In the genomic region with DNA sequence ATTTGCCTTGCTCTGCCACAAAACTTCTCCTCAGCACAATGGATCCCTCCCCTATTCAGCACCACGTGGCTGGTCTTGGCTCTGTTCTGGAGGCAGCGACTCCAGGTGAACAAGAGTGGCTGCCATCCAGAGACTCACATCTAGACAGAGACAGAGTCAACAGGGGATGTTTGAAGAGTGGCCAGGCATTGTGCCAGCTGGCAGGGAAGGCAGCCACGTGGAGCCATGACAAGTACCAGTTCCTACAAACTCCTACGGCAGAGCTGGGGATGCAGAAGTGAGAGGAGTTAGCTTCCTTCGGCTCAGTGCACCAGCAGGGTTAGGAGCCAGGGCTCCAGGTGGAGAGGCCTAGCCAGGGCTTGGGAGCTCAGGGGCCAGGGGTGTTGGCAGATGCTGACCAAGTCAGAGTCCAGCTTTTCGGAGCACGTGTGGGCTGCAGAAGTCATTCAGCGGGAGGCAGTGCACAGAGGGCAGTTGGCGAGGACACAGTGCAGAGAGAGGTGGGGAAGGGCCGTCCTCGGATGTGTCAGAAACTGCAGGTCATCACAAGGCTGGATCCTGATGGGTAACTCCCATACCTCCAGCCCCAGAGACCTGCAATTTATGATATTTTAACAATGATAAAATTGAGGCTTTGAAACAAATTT, we compare ENCODE assay signal across 13 cellular contexts.
DNase-seq lines count a peak whose midpoint lies in the region; ATAC-seq and TF ChIP-seq lines count a peak whose summit lies in the region.
"Had no signal": no experiment of that assay in that cellular context is flagged by ENCODE, and none has a peak within 500 bp of the region (broad histone marks: within the 10 kb centered on the region; RNA-seq: fewer than 3 reads in every experiment).

No MANE protein-coding gene starts in this region.

- H3K9me2 ChIP-seq in GM23338 (ENCODE audit: insufficient read depth) = no peaks in the 10 kb centered on the region; the same call in 1 of the 2 replicates

- peaks cover 3% of the 10 kb centered on the region; the same call in 1 of the 3 replicates for H3K9me3 Mint-ChIP-seq in GM23338
- no peaks in the 10 kb centered on the region for H3K9me3 Mint-ChIP-seq in activated T-helper 17 cell treated with anti-CD3 and anti-CD28 coated beads, Interleukin-2, amount 50 U/mL, for 72 hours

- H3K4me1 Mint-ChIP-seq in GM23338 = peaks cover 8% of the 10 kb centered on the region
- peaks cover 4% of the 10 kb centered on the region for H3K4me1 Mint-ChIP-seq in activated T-helper 17 cell treated with anti-CD3 and anti-CD28 coated beads, Interleukin-2, amount 50 U/mL, for 72 hours

- ATAC-seq in lung (ENCODE audit: insufficient read depth, low FRiP score) (peak; percentile 78), GM23338 (no peak), GM18517 (IDR thresholded peaks at IDR 0.05; ENCODE audit: unreplicated experiment) (no peak)
- no peak for ATAC-seq in activated T-helper 17 cell treated with anti-CD3 and anti-CD28 coated beads, Interleukin-2, amount 50 U/mL, for 72 hours (replicated peaks)

- WGBS in lung, 2 donors = 40 to 54% methylated on average over 11 of the region's 11 CpGs

- no peak for TF ChIP-seq CTCF in C4-2B (conservative IDR thresholded peaks at IDR 0.05)
- no peak for TF ChIP-seq CTCF in cardiac fibroblast (IDR thresholded peaks at IDR 0.05; ENCODE audit: low read depth, low read length)
- no peak for TF ChIP-seq CTCF in lung (IDR thresholded peaks at IDR 0.05; ENCODE audit: control extremely low read depth, extremely low read depth)
- TF ChIP-seq CTCF in GM23338 (conservative IDR thresholded peaks at IDR 0.05; ENCODE audit: low read depth in 2 of 2) = no peak
- no peak for TF ChIP-seq CTCF in GM13976 (IDR thresholded peaks at IDR 0.05; ENCODE audit: borderline replicate concordance, control extremely low read depth, extremely low read depth, insufficient read depth, missing control alignments)

- H3K9me3 ChIP-seq in lung (ENCODE audit: control insufficient read depth in 2 of 2, insufficient read depth in 1 of 2, low read length in 1 of 2) = no peaks in the 10 kb centered on the region
- H3K9me3 ChIP-seq: Caco-2 had no signal

- no peak overlapping the region for H2AFZ ChIP-seq in GM23338

- DNase-seq in NCI-H1105 treated with DMSO at 0.1 percent for 48 hours (lab: John Stamatoyannopoulos, UW) (peak; percentile 100), cardiac fibroblast (ENCODE audit: low read depth in 2 of 2) (peak; percentile 31 to 51), lung (ENCODE audit: low spot score) (peak; percentile 92), GM23338 (ENCODE audit: low spot score) (no peak), GM13976 (ENCODE audit: low spot score) (no peak)
- DNase-seq: Caco-2, erythroblast, HCEC 1CT, NCI-H526 had no signal

- H3K4me3 Mint-ChIP-seq in GM23338 = no peak overlapping the region
- H3K4me3 Mint-ChIP-seq in activated T-helper 17 cell treated with anti-CD3 and anti-CD28 coated beads, Interleukin-2, amount 50 U/mL, for 72 hours = no peak overlapping the region
- H3K4me3 Mint-ChIP-seq: activated naive CD8-positive, alpha-beta T cell had no signal

- H3K27ac ChIP-seq in C4-2B (peak overlapping the region; percentile 87), lung (ENCODE audit: low read depth in 1 of 2, low read length in 1 of 2) (no peak overlapping the region), GM23338 (ENCODE audit: low read depth) (no peak overlapping the region)

- H3K27ac Mint-ChIP-seq in GM23338 = no peak overlapping the region
- H3K27ac Mint-ChIP-seq in activated T-helper 17 cell treated with anti-CD3 and anti-CD28 coated beads, Interleukin-2, amount 50 U/mL, for 72 hours = no peak overlapping the region
- H3K27ac Mint-ChIP-seq: activated naive CD8-positive, alpha-beta T cell had no signal

- no peaks in the 10 kb centered on the region for H4K20me1 ChIP-seq in GM23338 (replicated peaks; ENCODE audit: insufficient read depth)

- H3K4me3 ChIP-seq in cardiac fibroblast (replicated peaks in 1 of 2; ENCODE audit: low read depth in 2 of 2, low read length in 2 of 2) (no peak overlapping the region), lung (no peak overlapping the region), GM23338 (no peak overlapping the region)

- H3K4me1 ChIP-seq in lung (ENCODE audit: control insufficient read depth in 2 of 2, insufficient read depth in 2 of 2, low read length in 2 of 2) (peaks cover 0 to 3% of the 10 kb centered on the region in 2 donors), GM23338 (ENCODE audit: insufficient read depth) (no peaks in the 10 kb centered on the region)
- H3K4me1 ChIP-seq: Caco-2 had no signal

- H3K27me3 ChIP-seq in lung (ENCODE audit: control insufficient read depth, insufficient read depth) (no peaks in the 10 kb centered on the region), GM23338 (ENCODE audit: insufficient read depth) (no peaks in the 10 kb centered on the region)

- H3K36me3 ChIP-seq in lung (ENCODE audit: control insufficient read depth in 2 of 2, insufficient read depth in 2 of 2, low read length in 2 of 2) (no peaks in the 10 kb centered on the region), GM23338 (ENCODE audit: insufficient read depth) (no peaks in the 10 kb centered on the region)

- no peaks in the 10 kb centered on the region for H3K79me2 ChIP-seq in GM23338 (replicated peaks; ENCODE audit: insufficient read depth)

- in situ Hi-C loops in GM13976 (cut with MboI; ENCODE audit: low sequenced_read_pairs, unreplicated experiment) = no loop called here

- H3F3A ChIP-seq in GM23338 (replicated peaks; ENCODE audit: low read depth) = no peaks in the 10 kb centered on the region

- peaks cover 5% of the 10 kb centered on the region for H3K27me3 Mint-ChIP-seq in GM23338 (ENCODE audit: insufficient read depth, low read depth, poor library complexity)
- peaks cover 24% of the 10 kb centered on the region for H3K27me3 Mint-ChIP-seq in activated T-helper 17 cell treated with anti-CD3 and anti-CD28 coated beads, Interleukin-2, amount 50 U/mL, for 72 hours

- H3K36me3 Mint-ChIP-seq in GM23338 (ENCODE audit: low read depth) = no peaks in the 10 kb centered on the region
- no peaks in the 10 kb centered on the region for H3K36me3 Mint-ChIP-seq in activated T-helper 17 cell treated with anti-CD3 and anti-CD28 coated beads, Interleukin-2, amount 50 U/mL, for 72 hours (ENCODE audit: low read depth)
- H3K36me3 Mint-ChIP-seq: activated naive CD8-positive, alpha-beta T cell had no signal

- H3K4me2 ChIP-seq in GM23338 = no peak overlapping the region

TF ChIP-seq in GM23338, 12 proteins besides CTCF, POLR2A, EP300 and RAD21:
- TF ChIP-seq CREB1 (CRISPR knock-in tag; IDR thresholded peaks at IDR 0.05; ENCODE audit: low read depth) = no peak
- TF ChIP-seq, protein P1, sequence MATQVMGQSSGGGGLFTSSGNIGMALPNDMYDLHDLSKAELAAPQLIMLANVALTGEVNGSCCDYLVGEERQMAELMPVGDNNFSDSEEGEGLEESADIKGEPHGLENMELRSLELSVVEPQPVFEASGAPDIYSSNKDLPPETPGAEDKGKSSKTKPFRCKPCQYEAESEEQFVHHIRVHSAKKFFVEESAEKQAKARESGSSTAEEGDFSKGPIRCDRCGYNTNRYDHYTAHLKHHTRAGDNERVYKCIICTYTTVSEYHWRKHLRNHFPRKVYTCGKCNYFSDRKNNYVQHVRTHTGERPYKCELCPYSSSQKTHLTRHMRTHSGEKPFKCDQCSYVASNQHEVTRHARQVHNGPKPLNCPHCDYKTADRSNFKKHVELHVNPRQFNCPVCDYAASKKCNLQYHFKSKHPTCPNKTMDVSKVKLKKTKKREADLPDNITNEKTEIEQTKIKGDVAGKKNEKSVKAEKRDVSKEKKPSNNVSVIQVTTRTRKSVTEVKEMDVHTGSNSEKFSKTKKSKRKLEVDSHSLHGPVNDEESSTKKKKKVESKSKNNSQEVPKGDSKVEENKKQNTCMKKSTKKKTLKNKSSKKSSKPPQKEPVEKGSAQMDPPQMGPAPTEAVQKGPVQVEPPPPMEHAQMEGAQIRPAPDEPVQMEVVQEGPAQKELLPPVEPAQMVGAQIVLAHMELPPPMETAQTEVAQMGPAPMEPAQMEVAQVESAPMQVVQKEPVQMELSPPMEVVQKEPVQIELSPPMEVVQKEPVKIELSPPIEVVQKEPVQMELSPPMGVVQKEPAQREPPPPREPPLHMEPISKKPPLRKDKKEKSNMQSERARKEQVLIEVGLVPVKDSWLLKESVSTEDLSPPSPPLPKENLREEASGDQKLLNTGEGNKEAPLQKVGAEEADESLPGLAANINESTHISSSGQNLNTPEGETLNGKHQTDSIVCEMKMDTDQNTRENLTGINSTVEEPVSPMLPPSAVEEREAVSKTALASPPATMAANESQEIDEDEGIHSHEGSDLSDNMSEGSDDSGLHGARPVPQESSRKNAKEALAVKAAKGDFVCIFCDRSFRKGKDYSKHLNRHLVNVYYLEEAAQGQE (IDR thresholded peaks at IDR 0.05; ENCODE audit: unreplicated experiment) = no peak
- TF ChIP-seq EZH2 (IDR thresholded peaks at IDR 0.05; ENCODE audit: low read depth, unreplicated experiment) = no peak
- TF ChIP-seq STAT1 (IDR thresholded peaks at IDR 0.05; ENCODE audit: unreplicated experiment) = no peak
- no peak for TF ChIP-seq ZNF331 (CRISPR knock-in tag; IDR thresholded peaks at IDR 0.05; ENCODE audit: low read depth)
- no peak for TF ChIP-seq JUNB (IDR thresholded peaks at IDR 0.05; ENCODE audit: unreplicated experiment)
- TF ChIP-seq, protein P2, sequence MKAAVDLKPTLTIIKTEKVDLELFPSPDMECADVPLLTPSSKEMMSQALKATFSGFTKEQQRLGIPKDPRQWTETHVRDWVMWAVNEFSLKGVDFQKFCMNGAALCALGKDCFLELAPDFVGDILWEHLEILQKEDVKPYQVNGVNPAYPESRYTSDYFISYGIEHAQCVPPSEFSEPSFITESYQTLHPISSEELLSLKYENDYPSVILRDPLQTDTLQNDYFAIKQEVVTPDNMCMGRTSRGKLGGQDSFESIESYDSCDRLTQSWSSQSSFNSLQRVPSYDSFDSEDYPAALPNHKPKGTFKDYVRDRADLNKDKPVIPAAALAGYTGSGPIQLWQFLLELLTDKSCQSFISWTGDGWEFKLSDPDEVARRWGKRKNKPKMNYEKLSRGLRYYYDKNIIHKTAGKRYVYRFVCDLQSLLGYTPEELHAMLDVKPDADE (IDR thresholded peaks at IDR 0.05) = no peak
- TF ChIP-seq POLR2AphosphoS5 (IDR thresholded peaks at IDR 0.05; ENCODE audit: low read depth) = no peak
TF ChIP-seq in GM23338: peak in this region for 0.

Comparison
In these comparisons a context has a peak if more than half of its experiments do, and no peak if none do; other contexts are left out.
1. DNase-seq: peak in NCI-H1105 treated with DMSO at 0.1 percent for 48 hours (single experiment), cardiac fibroblast (2 of 2) and lung (single experiment); none in GM23338 (single experiment) and GM13976 (single experiment).